In genomic region chr11:2825261-2825885, GRCh38 we compare ENCODE assay signal across 10 cellular contexts.
DNase-seq lines count a peak whose midpoint lies in the region; ATAC-seq and TF ChIP-seq lines count a peak whose summit lies in the region.
"Had no signal": no experiment of that assay in that cellular context is flagged by ENCODE, and none has a peak within 500 bp of the region (broad histone marks: within the 10 kb centered on the region; RNA-seq: fewer than 3 reads in every experiment).

No MANE protein-coding gene starts in this region.

- no peak for TF ChIP-seq CTCF in colonic mucosa (IDR thresholded peaks at IDR 0.05)
- no peak for TF ChIP-seq CTCF in lower leg skin (IDR thresholded peaks at IDR 0.05)
- no peak for TF ChIP-seq CTCF in testis (IDR thresholded peaks at IDR 0.05)

- TF ChIP-seq POLR2A in lower leg skin (IDR thresholded peaks at IDR 0.05) (no peak), testis (IDR thresholded peaks at IDR 0.05) (no peak)

- H3K4me1 Mint-ChIP-seq in activated T-cell treated with anti-CD3 and anti-CD28 coated beads, Interleukin-2, amount 50 U/mL, for 24 hours (ENCODE audit: low read depth) = peaks cover 2% of the 10 kb centered on the region

- DNase-seq in HS-27A (ENCODE audit: low read depth) (peak; percentile 17), colonic mucosa (peak; percentile 66), lower leg skin (ENCODE audit: low spot score in 2 of 2) (peak; percentile 79 to 97), testis (peak; percentile 70)
- no peak for DNase-seq in activated T-cell treated with anti-CD3 and anti-CD28 coated beads, Interleukin-2, amount 50 U/mL, for 24 hours
- no peak for DNase-seq in activated T-cell treated with anti-CD3 and anti-CD28 coated beads, Interleukin-2, amount 50 U/mL, for 1 hour
- no peak for DNase-seq in activated CD4-positive, alpha-beta T cell treated with anti-CD3 and anti-CD28 coated beads, Interleukin-2, amount 50 U/mL, for 48 hours
- DNase-seq: activated CD8-positive, alpha-beta memory T cell treated with anti-CD3 and anti-CD28 coated beads, Interleukin-2, amount 50 U/mL, for 48 hours had no signal

- peaks cover 36% of the 10 kb centered on the region for H3K9me3 Mint-ChIP-seq in activated T-cell treated with anti-CD3 and anti-CD28 coated beads, Interleukin-2, amount 50 U/mL, for 24 hours

- H3K9ac ChIP-seq in colonic mucosa (ENCODE audit: low read depth in 2 of 2, low read length in 2 of 2) = peak overlapping the region in 1 of 2 donors; percentile 32

- no peaks in the 10 kb centered on the region for H3K27me3 ChIP-seq in colonic mucosa
- no peaks in the 10 kb centered on the region for H3K27me3 ChIP-seq in testis

- intact Hi-C loops in colonic mucosa (cut with DNase I) = no loop called here
- intact Hi-C loops in lower leg skin (cut with DNase I; ENCODE audit: low total_unique reads) = no loop called here
- intact Hi-C loops in testis (cut with DNase I; ENCODE audit: low total_unique reads) = no loop called here

- no peak overlapping the region for H3K27ac Mint-ChIP-seq in activated T-cell treated with anti-CD3 and anti-CD28 coated beads, Interleukin-2, amount 50 U/mL, for 24 hours

- peaks cover 18% of the 10 kb centered on the region for H3K36me3 Mint-ChIP-seq in activated T-cell treated with anti-CD3 and anti-CD28 coated beads, Interleukin-2, amount 50 U/mL, for 24 hours (ENCODE audit: low read depth)

- H3K27ac ChIP-seq in colonic mucosa (peak overlapping the region; percentile 66), testis (no peak overlapping the region)

- H3K4me3 Mint-ChIP-seq in activated T-cell treated with anti-CD3 and anti-CD28 coated beads, Interleukin-2, amount 50 U/mL, for 24 hours = no peak overlapping the region

- 36% methylated on average over 18 to 22 of the region's 22 CpGs for WGBS in lower leg skin, 2 donors
- WGBS in testis, 2 donors = 67 to 69% methylated on average over 18 to 22 of the region's 22 CpGs

- no peak for ATAC-seq in GM21390 (IDR thresholded peaks at IDR 0.05; ENCODE audit: unreplicated experiment)
- ATAC-seq: GM12878 had no signal

- H3K9me3 ChIP-seq in colonic mucosa = no peaks in the 10 kb centered on the region
- no peaks in the 10 kb centered on the region for H3K9me3 ChIP-seq in testis

- H3K36me3 ChIP-seq in colonic mucosa (no peaks in the 10 kb centered on the region), testis (ENCODE audit: low read depth, missing control alignments) (no peaks in the 10 kb centered on the region)

- H3K4me3 ChIP-seq in colonic mucosa (no peak overlapping the region), lower leg skin (ENCODE audit: low read depth, poor library complexity, severe bottlenecking) (no peak overlapping the region), testis (no peak overlapping the region)
- H3K4me3 ChIP-seq: GM12878 had no signal

- H3K4me1 ChIP-seq in colonic mucosa = no peaks in the 10 kb centered on the region
- peaks cover 7% of the 10 kb centered on the region for H3K4me1 ChIP-seq in testis

- H3K27me3 Mint-ChIP-seq in activated T-cell treated with anti-CD3 and anti-CD28 coated beads, Interleukin-2, amount 50 U/mL, for 24 hours = no peaks in the 10 kb centered on the region

Comparison
In these comparisons a context has a peak if more than half of its experiments do, and no peak if none do; other contexts are left out.
1. DNase-seq: peak in HS-27A (single experiment), colonic mucosa (single experiment), lower leg skin (2 of 2) and testis (single experiment); none in activated T-cell treated with anti-CD3 and anti-CD28 coated beads, Interleukin-2, amount 50 U/mL, for 24 hours (single experiment), activated T-cell treated with anti-CD3 and anti-CD28 coated beads, Interleukin-2, amount 50 U/mL, for 1 hour (single experiment) and activated CD4-positive, alpha-beta T cell treated with anti-CD3 and anti-CD28 coated beads, Interleukin-2, amount 50 U/mL, for 48 hours (0 of 2).